In the genomic region with DNA sequence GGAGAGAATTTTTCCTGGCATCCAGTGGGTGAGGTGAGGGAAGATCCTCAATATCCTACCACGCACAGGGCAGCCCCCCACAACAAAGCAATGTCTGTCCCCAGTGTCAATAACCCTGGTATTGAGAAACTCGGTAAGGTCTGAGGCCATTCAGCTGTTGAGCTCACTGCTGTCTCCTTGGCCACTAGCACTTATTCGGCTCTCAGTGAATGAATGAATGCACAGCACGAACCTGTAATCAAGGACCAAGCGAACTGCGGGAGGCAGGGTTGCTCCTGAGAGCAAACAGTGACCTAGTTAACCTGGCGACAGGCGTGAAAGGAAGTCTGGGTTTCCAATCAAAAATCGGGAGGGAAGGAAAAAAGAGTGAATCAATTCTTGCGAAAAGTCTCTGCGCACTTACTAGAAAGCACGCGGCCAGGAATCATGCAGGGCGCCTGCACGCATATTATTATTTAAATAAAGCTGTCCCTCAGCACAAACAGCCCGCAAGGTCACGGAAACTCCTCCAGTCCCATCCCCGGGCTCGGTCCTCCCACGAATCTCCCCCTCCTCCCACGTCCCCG, we compare ENCODE assay signal across 9 cellular contexts. TPM values are rescaled to one million over a fixed set of nuclear protein-coding genes. Genes with fewer than 3 reads are reported as not detected.
DNase-seq lines count a peak whose midpoint lies in the region; ATAC-seq lines count a peak whose summit lies in the region.
"Had no signal": no experiment of that assay in that cellular context is flagged by ENCODE, and none has a peak within 500 bp of the region (broad histone marks: within the 10 kb centered on the region; RNA-seq: fewer than 3 reads in every experiment).

No MANE protein-coding gene starts in this region.

- no peaks in the 10 kb centered on the region for H3K27me3 ChIP-seq in BLaER1
- H3K27me3 ChIP-seq in effector memory CD4-positive, alpha-beta T cell (replicated peaks; ENCODE audit: control insufficient read depth, insufficient read depth, low read length, poor library complexity, severe bottlenecking): no peaks in the 10 kb centered on the region
- H3K27me3 ChIP-seq in naive thymus-derived CD4-positive, alpha-beta T cell (ENCODE audit: control insufficient read depth in 2 of 2, insufficient read depth in 2 of 2, low read length in 2 of 2): no peaks in the 10 kb centered on the region

- peak overlapping the region; percentile 79 to 100 (median 96) for H3K4me3 Mint-ChIP-seq in naive thymus-derived CD4-positive, alpha-beta T cell

- peak overlapping the region; percentile 93 for H3K4me2 ChIP-seq in BLaER1

- H3K36me3 ChIP-seq in BLaER1: peaks cover 17% of the 10 kb centered on the region
- no peaks in the 10 kb centered on the region for H3K36me3 ChIP-seq in effector memory CD4-positive, alpha-beta T cell (ENCODE audit: control insufficient read depth, insufficient read depth, low read length)
- H3K36me3 ChIP-seq in naive thymus-derived CD4-positive, alpha-beta T cell (ENCODE audit: control insufficient read depth in 2 of 3, insufficient read depth in 3 of 3, low read length in 3 of 3): no peaks in the 10 kb centered on the region

- no peaks in the 10 kb centered on the region for H3K27me3 Mint-ChIP-seq in naive thymus-derived CD4-positive, alpha-beta T cell

- DNase-seq in NOMO-1 treated with DMSO at 0.1 percent for 48 hours (lab: John Stamatoyannopoulos, UW; ENCODE audit: unreplicated experiment) (peak; percentile 59), HT-29 (ENCODE audit: low spot score) (no peak), NCI-H1092 (lab: John Stamatoyannopoulos, UW) (no peak), NK-92 (lab: John Stamatoyannopoulos, UW; ENCODE audit: unreplicated experiment) (no peak)
- no peak for DNase-seq in effector memory CD4-positive, alpha-beta T cell
- no peak for DNase-seq in naive thymus-derived CD4-positive, alpha-beta T cell

- CTCF ChIA-PET in naive thymus-derived CD4-positive, alpha-beta T cell (lab: Charles Lee): interaction anchor here (1.0 kb wide), 2 partner anchors 38 to 250 kb away, joined by 3 read pairs; no protein-coding TSS in a partner anchor

- no peaks in the 10 kb centered on the region for H4K20me1 ChIP-seq in BLaER1

- H3K9me3 Mint-ChIP-seq in naive thymus-derived CD4-positive, alpha-beta T cell: no peaks in the 10 kb centered on the region

- H3K4me1 Mint-ChIP-seq in naive thymus-derived CD4-positive, alpha-beta T cell: peaks cover 13 to 41% (median 26%) of the 10 kb centered on the region in 7 donors

- peak overlapping the region; percentile 93 for H3K27ac ChIP-seq in BLaER1
- H3K27ac ChIP-seq in effector memory CD4-positive, alpha-beta T cell (ENCODE audit: insufficient read depth, low read length, poor library complexity, severe bottlenecking): peak overlapping the region; percentile 99
- H3K27ac ChIP-seq in naive thymus-derived CD4-positive, alpha-beta T cell (ENCODE audit: low read depth, low read length): peak overlapping the region; percentile 97

- POLR2A ChIA-PET in naive thymus-derived CD4-positive, alpha-beta T cell (lab: Charles Lee): interaction anchor here (0.6 to 1.9 kb wide), 8 partner anchors 12 to 710 kb away, joined by 3 to 5 read pairs (median 4); partner anchors contain the start of gene ZNF583

- peaks cover 28% of the 10 kb centered on the region for H3K4me1 ChIP-seq in BLaER1
- no peaks in the 10 kb centered on the region for H3K4me1 ChIP-seq in effector memory CD4-positive, alpha-beta T cell (ENCODE audit: control insufficient read depth, insufficient read depth, low read length, poor library complexity, severe bottlenecking)
- peaks cover 4 to 10% of the 10 kb centered on the region in 2 donors for H3K4me1 ChIP-seq in naive thymus-derived CD4-positive, alpha-beta T cell (ENCODE audit: control insufficient read depth in 2 of 2, insufficient read depth in 2 of 2, low read length in 2 of 2)

- H3K27ac Mint-ChIP-seq in naive thymus-derived CD4-positive, alpha-beta T cell: peak overlapping the region; percentile 95 to 100 (median 99)

- H3K36me3 Mint-ChIP-seq in naive thymus-derived CD4-positive, alpha-beta T cell: peaks cover 3 to 21% (median 16%) of the 10 kb centered on the region in 5 donors

- peak; percentile 1 for ATAC-seq in GM21825 (IDR thresholded peaks at IDR 0.05; ENCODE audit: unreplicated experiment)
- no peak for ATAC-seq in naive thymus-derived CD4-positive, alpha-beta T cell

- peak overlapping the region; percentile 85 for H3K9ac ChIP-seq in BLaER1

- H3K4me3 ChIP-seq in BLaER1: peak overlapping the region; percentile 80
- peak overlapping the region; percentile 63 for H3K4me3 ChIP-seq in effector memory CD4-positive, alpha-beta T cell (ENCODE audit: insufficient read depth, low read depth, low read length, poor library complexity, severe bottlenecking)
- H3K4me3 ChIP-seq in naive thymus-derived CD4-positive, alpha-beta T cell (ENCODE audit: low read length): peak overlapping the region; percentile 86

- no peaks in the 10 kb centered on the region for H3K9me3 ChIP-seq in BLaER1
- H3K9me3 ChIP-seq in effector memory CD4-positive, alpha-beta T cell (ENCODE audit: control insufficient read depth, low read length): no peaks in the 10 kb centered on the region
- H3K9me3 ChIP-seq in naive thymus-derived CD4-positive, alpha-beta T cell (ENCODE audit: control insufficient read depth in 2 of 3, low read length in 3 of 3): no peaks in the 10 kb centered on the region

- intact Hi-C loops in naive thymus-derived CD4-positive, alpha-beta T cell (cut with micrococcal nuclease): loop anchor here (1.0 to 10.0 kb wide), 10 partner anchors 90 to 1841 kb away; partner anchors contain the start of genes ZNF583 (in 2 of the 2), ZNF787 (in 2 of the 2), EPN1 (in 1 of the 2) and U2AF2 (in 1 of the 2)

RNA-seq across cellular contexts. Expression of gene ZSCAN5A, which starts 0.5 kb away (rescaled TPM):
- 10 to 100 TPM in 4 of 5 experiments, 1 to 10 TPM in 1; 8.0 to 15.4 (median 11.8) TPM for total RNA-seq in naive thymus-derived CD4-positive, alpha-beta T cell
- polyA plus RNA-seq in naive thymus-derived CD4-positive, alpha-beta T cell: 1 to 10 TPM; 6.7 to 7.6 TPM
- total RNA-seq in HT-29 (2014; rRNA removed; shearing (Covaris generic)): 11.0 and 14.2 TPM in 2 replicates

RNA-seq across cellular contexts. Expression of gene EDDM13, which starts 41.6 kb away (rescaled TPM):
- total RNA-seq in naive thymus-derived CD4-positive, alpha-beta T cell: 1 to 10 TPM in 1 of 5 experiments, not detected in 4; 3.0 TPM
- 1 to 10 TPM in 1 of 2 donors, not detected in 1; 1.3 TPM for polyA plus RNA-seq in naive thymus-derived CD4-positive, alpha-beta T cell
- not detected in 2 replicates for total RNA-seq in HT-29 (2014; rRNA removed; shearing (Covaris generic))
- total RNA-seq: NCI-H460 had no signal
